ENCODE assay signal across 8 cellular contexts in the genomic region with DNA sequence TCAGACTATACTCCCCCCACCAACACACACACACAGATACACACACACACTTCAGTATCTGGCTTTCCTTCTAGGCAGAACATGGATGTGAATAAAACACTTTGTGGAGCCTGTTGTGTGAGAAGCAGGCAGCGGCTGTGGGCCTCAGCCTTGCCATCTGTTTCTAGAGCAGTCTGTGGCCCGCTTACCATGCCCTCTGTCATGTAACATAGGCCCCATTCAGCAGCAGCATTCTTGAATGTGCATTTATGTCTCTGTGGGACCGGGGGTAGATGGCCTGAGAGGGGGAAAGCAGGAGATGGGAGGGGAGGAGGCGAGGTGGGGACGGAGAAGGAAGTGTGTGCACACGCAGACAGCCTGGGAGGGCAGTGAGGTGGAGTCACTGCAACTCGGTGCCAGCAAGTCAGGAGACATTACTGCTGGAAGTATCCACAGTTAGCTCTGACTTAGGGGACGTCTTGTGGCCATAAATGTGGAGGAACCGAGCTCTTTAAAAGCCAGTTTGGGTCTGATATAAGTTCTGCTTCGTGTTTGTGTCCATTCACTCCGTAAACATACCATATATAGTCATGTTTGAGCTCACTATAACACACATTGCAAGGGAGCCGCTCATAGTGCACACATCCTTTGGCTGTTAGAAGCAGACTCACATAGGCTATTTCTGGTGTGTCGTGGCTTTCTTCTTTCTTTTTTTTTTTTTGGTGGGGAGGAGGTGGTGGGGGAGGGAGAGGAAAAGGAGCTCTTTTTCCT.
DNase-seq lines count a peak whose midpoint lies in the region; ATAC-seq and TF ChIP-seq lines count a peak whose summit lies in the region.

No MANE protein-coding gene starts in this region.

- no peaks in the 10 kb centered on the region for H3K27me3 ChIP-seq in mucosa of stomach (ENCODE audit: control insufficient read depth, insufficient read depth, low read length)

- DNase-seq in activated CD8-positive, alpha-beta memory T cell treated with anti-CD3 and anti-CD28 coated beads for 24 hours, result peak; percentile 61
- no peak for DNase-seq in activated CD8-positive, alpha-beta memory T cell treated with anti-CD3 and anti-CD28 coated beads, Interleukin-2, amount 50 U/mL, for 4 hours
- DNase-seq in epidermal melanocyte (ENCODE audit: insufficient read length, low spot score) (peak; percentile 45), posterior cingulate gyrus (no peak), NCI-H146 (lab: John Stamatoyannopoulos, UW) (no peak)

- no peaks in the 10 kb centered on the region for H3K9me3 ChIP-seq in mucosa of stomach (ENCODE audit: control insufficient read depth, low read length)

- peak; percentile 37 for ATAC-seq in HG03196 (IDR thresholded peaks at IDR 0.05; ENCODE audit: unreplicated experiment)
- ATAC-seq in SK-N-SH treated with all-trans-retinoic acid at 6 μM for 48 hours, result peak; percentile 85

- H3K36me3 ChIP-seq in mucosa of stomach (ENCODE audit: control insufficient read depth, insufficient read depth, low read length), result no peaks in the 10 kb centered on the region

- H3K4me1 ChIP-seq in mucosa of stomach (ENCODE audit: control insufficient read depth, insufficient read depth, low read length), result peaks cover 63% of the 10 kb centered on the region

- peak overlapping the region; percentile 19 for H3K9ac ChIP-seq in mucosa of stomach (ENCODE audit: low read length)

- H3K4me3 ChIP-seq in mucosa of stomach (ENCODE audit: low read length), result no peak overlapping the region

- intact Hi-C loops in posterior cingulate gyrus (cut with DNase I), result no loop called here

TF ChIP-seq in SK-N-SH treated with all-trans-retinoic acid at 6 μM for 48 hours, 23 proteins besides CTCF, POLR2A, EP300 and RAD21:
- TF ChIP-seq ZC3H10 (CRISPR knock-in tag; IDR thresholded peaks at IDR 0.05) (no peak), ISL1 (CRISPR knock-in tag; IDR thresholded peaks at IDR 0.05) (no peak), PATZ1 (CRISPR knock-in tag; IDR thresholded peaks at IDR 0.05; ENCODE audit: borderline replicate concordance) (no peak), OSR1 (CRISPR knock-in tag; IDR thresholded peaks at IDR 0.05) (no peak), RARB (CRISPR knock-in tag; IDR thresholded peaks at IDR 0.05) (no peak), ARNTL (CRISPR knock-in tag; IDR thresholded peaks at IDR 0.05; ENCODE audit: borderline replicate concordance, low read depth) (no peak), SNAI2 (CRISPR knock-in tag; IDR thresholded peaks at IDR 0.05) (no peak), BACH2 (CRISPR knock-in tag; IDR thresholded peaks at IDR 0.05; ENCODE audit: borderline replicate concordance) (no peak), PPARA (CRISPR knock-in tag; IDR thresholded peaks at IDR 0.05; ENCODE audit: borderline replicate concordance) (no peak), GLIS3 (CRISPR knock-in tag; IDR thresholded peaks at IDR 0.05) (no peak), ESRRG (CRISPR knock-in tag; IDR thresholded peaks at IDR 0.05) (no peak), ZNF8 (CRISPR knock-in tag; IDR thresholded peaks at IDR 0.05) (no peak), ZFP30 (CRISPR knock-in tag; IDR thresholded peaks at IDR 0.05) (no peak), CSDC2 (CRISPR knock-in tag; IDR thresholded peaks at IDR 0.05) (no peak), ZNF565 (CRISPR knock-in tag; conservative IDR thresholded peaks at IDR 0.05; ENCODE audit: low read depth) (no peak), TCF4 (CRISPR knock-in tag; IDR thresholded peaks at IDR 0.05; ENCODE audit: borderline replicate concordance) (no peak)
- TF ChIP-seq, protein P1, sequence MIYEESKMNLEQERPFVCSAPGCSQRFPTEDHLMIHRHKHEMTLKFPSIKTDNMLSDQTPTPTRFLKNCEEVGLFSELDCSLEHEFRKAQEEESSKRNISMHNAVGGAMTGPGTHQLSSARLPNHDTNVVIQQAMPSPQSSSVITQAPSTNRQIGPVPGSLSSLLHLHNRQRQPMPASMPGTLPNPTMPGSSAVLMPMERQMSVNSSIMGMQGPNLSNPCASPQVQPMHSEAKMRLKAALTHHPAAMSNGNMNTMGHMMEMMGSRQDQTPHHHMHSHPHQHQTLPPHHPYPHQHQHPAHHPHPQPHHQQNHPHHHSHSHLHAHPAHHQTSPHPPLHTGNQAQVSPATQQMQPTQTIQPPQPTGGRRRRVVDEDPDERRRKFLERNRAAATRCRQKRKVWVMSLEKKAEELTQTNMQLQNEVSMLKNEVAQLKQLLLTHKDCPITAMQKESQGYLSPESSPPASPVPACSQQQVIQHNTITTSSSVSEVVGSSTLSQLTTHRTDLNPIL (CRISPR knock-in tag; IDR thresholded peaks at IDR 0.05; ENCODE audit: low read depth), result no peak
- TF ChIP-seq, protein P2, sequence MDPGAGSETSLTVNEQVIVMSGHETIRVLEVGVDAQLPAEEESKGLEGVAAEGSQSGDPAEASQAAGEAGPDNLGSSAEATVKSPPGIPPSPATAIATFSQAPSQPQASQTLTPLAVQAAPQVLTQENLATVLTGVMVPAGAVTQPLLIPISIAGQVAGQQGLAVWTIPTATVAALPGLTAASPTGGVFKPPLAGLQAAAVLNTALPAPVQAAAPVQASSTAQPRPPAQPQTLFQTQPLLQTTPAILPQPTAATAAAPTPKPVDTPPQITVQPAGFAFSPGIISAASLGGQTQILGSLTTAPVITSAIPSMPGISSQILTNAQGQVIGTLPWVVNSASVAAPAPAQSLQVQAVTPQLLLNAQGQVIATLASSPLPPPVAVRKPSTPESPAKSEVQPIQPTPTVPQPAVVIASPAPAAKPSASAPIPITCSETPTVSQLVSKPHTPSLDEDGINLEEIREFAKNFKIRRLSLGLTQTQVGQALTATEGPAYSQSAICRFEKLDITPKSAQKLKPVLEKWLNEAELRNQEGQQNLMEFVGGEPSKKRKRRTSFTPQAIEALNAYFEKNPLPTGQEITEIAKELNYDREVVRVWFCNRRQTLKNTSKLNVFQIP (CRISPR knock-in tag; IDR thresholded peaks at IDR 0.05; ENCODE audit: borderline replicate concordance, low read depth), result no peak

Comparison
In these comparisons a context has a peak if more than half of its experiments do, and no peak if none do; other contexts are left out.
1. DNase-seq: peak in activated CD8-positive, alpha-beta memory T cell treated with anti-CD3 and anti-CD28 coated beads for 24 hours (single experiment) and epidermal melanocyte (single experiment); none in activated CD8-positive, alpha-beta memory T cell treated with anti-CD3 and anti-CD28 coated beads, Interleukin-2, amount 50 U/mL, for 4 hours (single experiment), posterior cingulate gyrus (0 of 10) and NCI-H146 (single experiment).